Comparison of ENCODE assay signal across 14 cellular contexts in the genomic region with DNA sequence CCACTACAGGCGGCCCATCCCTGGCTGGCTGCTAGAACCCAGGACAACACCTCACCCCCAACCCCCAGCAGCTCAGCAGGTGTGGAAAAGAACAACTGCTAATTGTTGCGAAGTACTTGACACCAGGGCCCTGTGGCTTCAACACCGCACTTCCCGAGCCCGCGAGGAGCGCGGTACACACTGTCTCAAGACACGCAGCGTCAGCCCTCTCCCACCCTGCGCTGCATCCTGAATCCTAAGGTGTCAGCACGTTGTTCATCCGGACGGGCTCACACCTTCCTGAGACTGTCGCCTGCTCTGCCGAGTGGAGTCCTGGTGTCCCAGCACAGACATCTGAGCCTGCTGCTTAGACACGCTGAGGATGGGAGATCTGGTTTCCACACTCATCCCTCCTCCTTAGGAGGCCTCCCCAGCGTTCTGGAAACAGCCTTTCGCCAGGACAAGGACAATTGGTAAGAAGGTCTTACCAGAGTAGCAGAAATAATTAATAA.
DNase-seq lines count a peak whose midpoint lies in the region; ATAC-seq and TF ChIP-seq lines count a peak whose summit lies in the region.
"Had no signal": no experiment of that assay in that cellular context is flagged by ENCODE, and none has a peak within 500 bp of the region (broad histone marks: within the 10 kb centered on the region; RNA-seq: fewer than 3 reads in every experiment).

No MANE protein-coding gene starts in this region.

- H3K4me3 ChIP-seq in A673 (ENCODE audit: low read depth, low read length, poor library complexity, severe bottlenecking): peak overlapping the region; percentile 85
- H3K4me3 ChIP-seq in GM23338: peak overlapping the region; percentile 56
- H3K4me3 ChIP-seq: heart right ventricle had no signal

- no peaks in the 10 kb centered on the region for H3K9me3 ChIP-seq in A673 (ENCODE audit: low read depth, low read length, poor library complexity, severe bottlenecking)
- H3K9me3 ChIP-seq: breast epithelium, heart right ventricle had no signal

- 0 out of 3 replicates have a peak, but pooled peaks cover 2% of the 10 kb centered on the region for H3K36me3 Mint-ChIP-seq in GM23338 (ENCODE audit: low read depth)
- no peaks in the 10 kb centered on the region for H3K36me3 Mint-ChIP-seq in chondrocyte (ENCODE audit: low read depth)
- no peaks in the 10 kb centered on the region for H3K36me3 Mint-ChIP-seq in nephron (ENCODE audit: low read depth)

- no peaks in the 10 kb centered on the region for H3F3A ChIP-seq in GM23338 (replicated peaks; ENCODE audit: low read depth)

- H3K4me2 ChIP-seq in GM23338: peak overlapping the region; percentile 80

- peaks cover 13% of the 10 kb centered on the region for H3K79me2 ChIP-seq in GM23338 (replicated peaks; ENCODE audit: insufficient read depth)

- peaks cover 46% of the 10 kb centered on the region for H3K4me1 Mint-ChIP-seq in GM23338
- H3K4me1 Mint-ChIP-seq in chondrocyte (ENCODE audit: low read depth): peaks cover 15% of the 10 kb centered on the region
- peaks cover 20% of the 10 kb centered on the region for H3K4me1 Mint-ChIP-seq in nephron

- H3K9me2 ChIP-seq in GM23338 (ENCODE audit: insufficient read depth): no peaks in the 10 kb centered on the region

- BruUV-seq in A673 (replicated peaks; lab: Mats Ljungman, UMichigan): no TSS peak

- H4K20me1 ChIP-seq in GM23338 (replicated peaks; ENCODE audit: insufficient read depth): no peaks in the 10 kb centered on the region

- no peak overlapping the region for H2AFZ ChIP-seq in GM23338

- H3K27me3 Mint-ChIP-seq in GM23338 (ENCODE audit: insufficient read depth, low read depth, poor library complexity) (peaks cover 28% of the 10 kb centered on the region), chondrocyte (ENCODE audit: low read depth) (peaks cover under 1% of the 10 kb centered on the region), nephron (ENCODE audit: low read depth) (peaks cover 63% of the 10 kb centered on the region)

- no peaks in the 10 kb centered on the region for H3K27me3 ChIP-seq in A673 (replicated peaks; ENCODE audit: insufficient read depth, low read depth, low read length, poor library complexity)
- peaks cover 22% of the 10 kb centered on the region; the same call in 1 of the 2 replicates for H3K27me3 ChIP-seq in GM23338 (ENCODE audit: insufficient read depth)

- ATAC-seq in GM23338 (peak; percentile 5), GM21786 (IDR thresholded peaks at IDR 0.05; ENCODE audit: unreplicated experiment) (no peak)

- no peak for TF ChIP-seq CTCF in A673 (conservative IDR thresholded peaks at IDR 0.05; ENCODE audit: low read depth, low read length)
- TF ChIP-seq CTCF in GM23338 (conservative IDR thresholded peaks at IDR 0.05; ENCODE audit: low read depth in 2 of 2): no peak
- TF ChIP-seq CTCF in chondrocyte (IDR thresholded peaks at IDR 0.05): no peak
- no peak for TF ChIP-seq CTCF in nephron (IDR thresholded peaks at IDR 0.05; ENCODE audit: unreplicated experiment in 3 of 3)

- CTCF ChIA-PET in A673 (lab: Charles Lee): interaction anchor here (1.2 kb wide), 1 partner anchor 9 kb away, joined by 3 read pairs; no protein-coding TSS in a partner anchor

- no peak overlapping the region for H3K27ac ChIP-seq in A673 (ENCODE audit: low read depth, low read length, poor library complexity, severe bottlenecking)
- H3K27ac ChIP-seq in GM23338 (ENCODE audit: low read depth): no peak overlapping the region
- H3K27ac ChIP-seq: breast epithelium, C4-2B, epithelial cell of prostate, heart right ventricle had no signal

- H3K36me3 ChIP-seq in A673 (ENCODE audit: insufficient read depth, low read length, poor library complexity, severe bottlenecking): no peaks in the 10 kb centered on the region
- H3K36me3 ChIP-seq in GM23338 (ENCODE audit: insufficient read depth): no peaks in the 10 kb centered on the region
- H3K36me3 ChIP-seq: breast epithelium, heart right ventricle had no signal

- peaks cover 16% of the 10 kb centered on the region for H3K4me1 ChIP-seq in A673 (ENCODE audit: insufficient read depth, low read length, poor library complexity, severe bottlenecking)
- H3K4me1 ChIP-seq in GM23338 (ENCODE audit: insufficient read depth): peaks cover 8% of the 10 kb centered on the region; the same call in 1 of the 2 replicates
- H3K4me1 ChIP-seq: breast epithelium had no signal

- POLR2A ChIA-PET in A673 (lab: Charles Lee; ENCODE audit: low non-redundant PET): no interaction called here

- intact Hi-C loops in A673 (cut with micrococcal nuclease; ENCODE audit: unreplicated experiment): loop anchor here (5.0 kb wide), 1 partner anchor 1274 kb away; no protein-coding TSS in a partner anchor

- H3K27ac Mint-ChIP-seq in GM23338: no peak overlapping the region
- no peak overlapping the region for H3K27ac Mint-ChIP-seq in chondrocyte (ENCODE audit: unreplicated experiment)
- H3K27ac Mint-ChIP-seq in nephron: no peak overlapping the region

- peak overlapping the region; percentile 80 for H3K4me3 Mint-ChIP-seq in GM23338
- peak overlapping the region; percentile 12 for H3K4me3 Mint-ChIP-seq in chondrocyte (ENCODE audit: unreplicated experiment)
- peak overlapping the region; percentile 76 to 82 (median 81) for H3K4me3 Mint-ChIP-seq in nephron

- DNase-seq in A673 (ENCODE audit: low spot score) (peak; percentile 24), GM23338 (ENCODE audit: low spot score) (no peak), chondrocyte (ENCODE audit: low spot score) (no peak), GM19240 (ENCODE audit: insufficient read length, low spot score) (no peak), HuH-7.5 (ENCODE audit: low spot score) (no peak)
- no peak for DNase-seq in stimulated activated CD4-positive, alpha-beta T cell treated with anti-CD3 and anti-CD28 coated beads, Interleukin-2, amount 100 ng/mL, for 24 hours
- DNase-seq: activated CD8-positive, alpha-beta memory T cell treated with anti-CD3 and anti-CD28 coated beads for 24 hours; activated naive CD4-positive, alpha-beta T cell treated with Interleukin-2 at 50 U/mL for 16 hours; heart right ventricle had no signal

- no peaks in the 10 kb centered on the region; the same call in 2 of the 3 replicates for H3K9me3 Mint-ChIP-seq in GM23338
- H3K9me3 Mint-ChIP-seq in chondrocyte (ENCODE audit: low read depth): no peaks in the 10 kb centered on the region
- H3K9me3 Mint-ChIP-seq in nephron: no peaks in the 10 kb centered on the region

TF ChIP-seq in GM23338, 12 proteins besides CTCF, POLR2A, EP300 and RAD21:
- TF ChIP-seq STAT1 (IDR thresholded peaks at IDR 0.05; ENCODE audit: unreplicated experiment) (no peak), NANOG (IDR thresholded peaks at IDR 0.05; ENCODE audit: borderline replicate concordance) (no peak)
- TF ChIP-seq, protein P1, sequence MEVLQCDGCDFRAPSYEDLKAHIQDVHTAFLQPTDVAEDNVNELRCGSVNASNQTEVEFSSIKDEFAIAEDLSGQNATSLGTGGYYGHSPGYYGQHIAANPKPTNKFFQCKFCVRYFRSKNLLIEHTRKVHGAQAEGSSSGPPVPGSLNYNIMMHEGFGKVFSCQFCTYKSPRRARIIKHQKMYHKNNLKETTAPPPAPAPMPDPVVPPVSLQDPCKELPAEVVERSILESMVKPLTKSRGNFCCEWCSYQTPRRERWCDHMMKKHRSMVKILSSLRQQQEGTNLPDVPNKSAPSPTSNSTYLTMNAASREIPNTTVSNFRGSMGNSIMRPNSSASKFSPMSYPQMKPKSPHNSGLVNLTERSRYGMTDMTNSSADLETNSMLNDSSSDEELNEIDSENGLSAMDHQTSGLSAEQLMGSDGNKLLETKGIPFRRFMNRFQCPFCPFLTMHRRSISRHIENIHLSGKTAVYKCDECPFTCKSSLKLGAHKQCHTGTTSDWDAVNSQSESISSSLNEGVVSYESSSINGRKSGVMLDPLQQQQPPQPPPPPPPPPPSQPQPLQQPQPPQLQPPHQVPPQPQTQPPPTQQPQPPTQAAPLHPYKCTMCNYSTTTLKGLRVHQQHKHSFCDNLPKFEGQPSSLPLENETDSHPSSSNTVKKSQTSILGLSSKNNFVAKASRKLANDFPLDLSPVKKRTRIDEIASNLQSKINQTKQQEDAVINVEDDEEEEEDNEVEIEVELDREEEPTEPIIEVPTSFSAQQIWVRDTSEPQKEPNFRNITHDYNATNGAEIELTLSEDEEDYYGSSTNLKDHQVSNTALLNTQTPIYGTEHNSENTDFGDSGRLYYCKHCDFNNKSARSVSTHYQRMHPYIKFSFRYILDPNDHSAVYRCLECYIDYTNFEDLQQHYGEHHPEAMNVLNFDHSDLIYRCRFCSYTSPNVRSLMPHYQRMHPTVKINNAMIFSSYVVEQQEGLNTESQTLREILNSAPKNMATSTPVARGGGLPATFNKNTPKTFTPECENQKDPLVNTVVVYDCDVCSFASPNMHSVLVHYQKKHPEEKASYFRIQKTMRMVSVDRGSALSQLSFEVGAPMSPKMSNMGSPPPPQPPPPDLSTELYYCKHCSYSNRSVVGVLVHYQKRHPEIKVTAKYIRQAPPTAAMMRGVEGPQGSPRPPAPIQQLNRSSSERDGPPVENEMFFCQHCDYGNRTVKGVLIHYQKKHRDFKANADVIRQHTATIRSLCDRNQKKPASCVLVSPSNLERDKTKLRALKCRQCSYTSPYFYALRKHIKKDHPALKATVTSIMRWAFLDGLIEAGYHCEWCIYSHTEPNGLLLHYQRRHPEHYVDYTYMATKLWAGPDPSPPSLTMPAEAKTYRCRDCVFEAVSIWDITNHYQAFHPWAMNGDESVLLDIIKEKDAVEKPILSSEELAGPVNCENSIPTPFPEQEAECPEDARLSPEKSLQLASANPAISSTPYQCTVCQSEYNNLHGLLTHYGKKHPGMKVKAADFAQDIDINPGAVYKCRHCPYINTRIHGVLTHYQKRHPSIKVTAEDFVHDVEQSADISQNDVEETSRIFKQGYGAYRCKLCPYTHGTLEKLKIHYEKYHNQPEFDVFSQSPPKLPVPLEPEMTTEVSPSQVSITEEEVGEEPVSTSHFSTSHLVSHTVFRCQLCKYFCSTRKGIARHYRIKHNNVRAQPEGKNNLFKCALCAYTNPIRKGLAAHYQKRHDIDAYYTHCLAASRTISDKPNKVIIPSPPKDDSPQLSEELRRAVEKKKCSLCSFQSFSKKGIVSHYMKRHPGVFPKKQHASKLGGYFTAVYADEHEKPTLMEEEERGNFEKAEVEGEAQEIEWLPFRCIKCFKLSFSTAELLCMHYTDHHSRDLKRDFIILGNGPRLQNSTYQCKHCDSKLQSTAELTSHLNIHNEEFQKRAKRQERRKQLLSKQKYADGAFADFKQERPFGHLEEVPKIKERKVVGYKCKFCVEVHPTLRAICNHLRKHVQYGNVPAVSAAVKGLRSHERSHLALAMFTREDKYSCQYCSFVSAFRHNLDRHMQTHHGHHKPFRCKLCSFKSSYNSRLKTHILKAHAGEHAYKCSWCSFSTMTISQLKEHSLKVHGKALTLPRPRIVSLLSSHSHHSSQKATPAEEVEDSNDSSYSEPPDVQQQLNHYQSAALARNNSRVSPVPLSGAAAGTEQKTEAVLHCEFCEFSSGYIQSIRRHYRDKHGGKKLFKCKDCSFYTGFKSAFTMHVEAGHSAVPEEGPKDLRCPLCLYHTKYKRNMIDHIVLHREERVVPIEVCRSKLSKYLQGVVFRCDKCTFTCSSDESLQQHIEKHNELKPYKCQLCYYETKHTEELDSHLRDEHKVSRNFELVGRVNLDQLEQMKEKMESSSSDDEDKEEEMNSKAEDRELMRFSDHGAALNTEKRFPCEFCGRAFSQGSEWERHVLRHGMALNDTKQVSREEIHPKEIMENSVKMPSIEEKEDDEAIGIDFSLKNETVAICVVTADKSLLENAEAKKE (CRISPR knock-in tag; IDR thresholded peaks at IDR 0.05): no peak

Comparison
In these comparisons a context has a peak if more than half of its experiments do, and no peak if none do; other contexts are left out.
1. H3K4me3 Mint-ChIP-seq: peak in every context shown above with its lines; median percentile 81 in nephron; 80 in GM23338; 12 in chondrocyte.